Comparison of ENCODE assay signal across 9 cellular contexts in genomic region chr5:124743534-124744169, GRCh38. TPM values are rescaled to one million over a fixed set of nuclear protein-coding genes. Genes with fewer than 3 reads are reported as not detected.
DNase-seq lines count a peak whose midpoint lies in the region; ATAC-seq, FAIRE-seq and TF ChIP-seq lines count a peak whose summit lies in the region.
"Had no signal": no experiment of that assay in that cellular context is flagged by ENCODE, and none has a peak within 500 bp of the region (broad histone marks: within the 10 kb centered on the region; RNA-seq: fewer than 3 reads in every experiment).

No MANE protein-coding gene starts in this region.

- no peak for TF ChIP-seq RAD21 in HepG2 (CRISPR knock-in tag; IDR thresholded peaks at IDR 0.05)

- H3K4me2 ChIP-seq in HepG2 (ENCODE audit: low read depth, low read length), result peak overlapping the region; percentile 19; the same call in 1 of the 2 replicates

- no peak for FAIRE-seq in HepG2 (lab: Jason Lieb, UNC)

- H3K27ac ChIP-seq in HepG2 (ENCODE audit: extremely low read length, insufficient read depth, low read length), result no peak overlapping the region

- peak; percentile 31 for DNase-seq in NCI-H510A (lab: John Stamatoyannopoulos, UW)
- no peak for DNase-seq in NCI-H510A treated with DMSO at 0.1 percent for 48 hours (lab: John Stamatoyannopoulos, UW)
- DNase-seq in astrocyte of the hippocampus (ENCODE audit: low read depth, low spot score), result peak; percentile 48
- DNase-seq in HepG2 (ENCODE audit: low spot score), result no peak
- peak; percentile 44 for DNase-seq in ureter (ENCODE audit: low spot score)
- DNase-seq in GM10248 (ENCODE audit: extremely low spot score), result no peak
- DNase-seq in GOT3 (lab: John Stamatoyannopoulos, UW), result no peak
- no peak for DNase-seq in GDM1 (lab: John Stamatoyannopoulos, UW)
- DNase-seq: CD4-positive, CD25-positive, alpha-beta regulatory T cell had no signal

- no peak overlapping the region for H3K9ac ChIP-seq in HepG2 (ENCODE audit: insufficient read depth, low read depth, low read length)

- no peaks in the 10 kb centered on the region for H3K36me3 ChIP-seq in HepG2 (replicated peaks in 1 of 2; ENCODE audit: control insufficient read depth in 1 of 2, insufficient read depth in 2 of 2, low read length in 2 of 2)

- in situ Hi-C loops in HepG2 (cut with HindIII; ENCODE audit: extremely low pct_ligation_motif_present, low pct_unique_long_range_greater_than_20kb), result no loop called here

- peaks cover 46% of the 10 kb centered on the region for H3K4me1 ChIP-seq in HepG2 (ENCODE audit: insufficient read depth, low read length)

- no peaks in the 10 kb centered on the region for H3K9me3 ChIP-seq in HepG2 (ENCODE audit: low read length)

- H4K20me1 ChIP-seq in HepG2 (ENCODE audit: insufficient read depth, low read length), result no peaks in the 10 kb centered on the region

- H3K4me3 ChIP-seq in HepG2 (replicated peaks in 1 of 3; ENCODE audit: insufficient read depth in 1 of 3, low read depth in 2 of 3, low read length in 3 of 3), result no peak overlapping the region

- TF ChIP-seq CTCF in HepG2 (CRISPR knock-in tag; IDR thresholded peaks at IDR 0.05) (no peak), GM10248 (IDR thresholded peaks at IDR 0.05; ENCODE audit: control extremely low read depth, extremely low read depth, low read depth, missing control alignments) (no peak)

- POLR2A ChIA-PET in HepG2 (lab: Yijun Ruan, JAX), result no interaction called here
- POLR2A ChIA-PET in GM10248 (lab: Yijun Ruan, JAX), result no interaction called here

- WGBS in HepG2 (ENCODE audit: low lambda C conversion rate), result 35% methylated on average over 7 of the region's 7 CpGs

- intact Hi-C loops in HepG2 (cut with micrococcal nuclease; ENCODE audit: unreplicated experiment), result no loop called here

- no peak for TF ChIP-seq POLR2A in HepG2 (IDR thresholded peaks at IDR 0.05; ENCODE audit: insufficient read depth in 1 of 2, low read depth in 2 of 2, low read length in 2 of 2)

- TF ChIP-seq EP300 in HepG2 (IDR thresholded peaks at IDR 0.05; ENCODE audit: low read depth in 2 of 2, low read length in 2 of 2) (no peak), HepG2 (CRISPR knock-in tag; IDR thresholded peaks at IDR 0.05; ENCODE audit: borderline replicate concordance) (no peak)

- ATAC-seq in HepG2, result no peak

- CTCF ChIA-PET in HepG2 (lab: Yijun Ruan, JAX; ENCODE audit: low intra/inter-chr PET ratio, low total read pairs) (no interaction called here), GM10248 (lab: Yijun Ruan, JAX) (interaction anchor here (1.9 kb wide), 1 partner anchor 19 kb away, joined by 9 read pairs; no protein-coding TSS in a partner anchor)

- no peak overlapping the region for H2AFZ ChIP-seq in HepG2 (ENCODE audit: low read length)

- no TSS peak for BruUV-seq in HepG2 (replicated peaks; lab: Mats Ljungman, UMichigan)

- H3K79me2 ChIP-seq in HepG2 (ENCODE audit: insufficient read depth, low read length), result no peaks in the 10 kb centered on the region

- peaks cover 0 to 27% of the 10 kb centered on the region in 2 experiments; a peak in 2 of 5 replicates for H3K27me3 ChIP-seq in HepG2 (ENCODE audit: control insufficient read depth in 1 of 2, insufficient read depth in 2 of 2, low read length in 2 of 2)

TF ChIP-seq in HepG2, 621 proteins besides CTCF, POLR2A, EP300 and RAD21:
- TF ChIP-seq ZNF691 (CRISPR knock-in tag; IDR thresholded peaks at IDR 0.05; ENCODE audit: borderline replicate concordance, low read depth), result no peak
- no peak for TF ChIP-seq TBX2 (CRISPR knock-in tag; IDR thresholded peaks at IDR 0.05; ENCODE audit: borderline replicate concordance)
- TF ChIP-seq SYNCRIP (IDR thresholded peaks at IDR 0.05; ENCODE audit: insufficient read depth, low read depth, low read length), result no peak
- TF ChIP-seq RXRA (CRISPR knock-in tag; IDR thresholded peaks at IDR 0.05), result no peak
- TF ChIP-seq NFYB (CRISPR knock-in tag; IDR thresholded peaks at IDR 0.05), result no peak
- no peak for TF ChIP-seq ZNF274 (CRISPR knock-in tag; IDR thresholded peaks at IDR 0.05)
- TF ChIP-seq ZNF713 (CRISPR knock-in tag; IDR thresholded peaks at IDR 0.05), result no peak
- no peak for TF ChIP-seq HMGA1 (CRISPR knock-in tag; conservative IDR thresholded peaks at IDR 0.05)
- no peak for TF ChIP-seq HOXA7 (CRISPR knock-in tag; IDR thresholded peaks at IDR 0.05)
- no peak for TF ChIP-seq SMAD3 (CRISPR knock-in tag; IDR thresholded peaks at IDR 0.05)
- TF ChIP-seq MIER2 (CRISPR knock-in tag; IDR thresholded peaks at IDR 0.05), result no peak
- TF ChIP-seq TGIF2 (CRISPR knock-in tag; IDR thresholded peaks at IDR 0.05), result no peak
- TF ChIP-seq KLF12 (CRISPR knock-in tag; IDR thresholded peaks at IDR 0.05; ENCODE audit: borderline replicate concordance), result no peak
- no peak for TF ChIP-seq UBTF (CRISPR knock-in tag; IDR thresholded peaks at IDR 0.05)
- no peak for TF ChIP-seq ADNP (CRISPR knock-in tag; IDR thresholded peaks at IDR 0.05)

RNA-seq across cellular contexts. Expression of gene ZNF608, which starts 2.8 kb away (rescaled TPM):
- total RNA-seq in HepG2 (2016; rRNA removed; fragmentation: Illumina TruSeq; extraction: Trizol) (0.83 and 0.91 TPM in 2 replicates), ureter (29.6 TPM)
- 1.4 and 2.0 TPM in 2 replicates for total RNA-seq in HepG2 (2016; cell fraction: cytosol; rRNA removed; fragmentation: Illumina TruSeq; extraction: Trizol; ENCODE audit: low read depth)
- total RNA-seq in HepG2 (2016; cell fraction: insoluble cytoplasmic fraction; rRNA removed; fragmentation: Illumina TruSeq; extraction: Trizol), result 1.1 and 1.2 TPM in 2 replicates
- total RNA-seq in HepG2 (2016; cell fraction: membrane; rRNA removed; fragmentation: Illumina TruSeq; extraction: Trizol), result 0.62 and 0.77 TPM in 2 replicates
- 1.5 and 2.1 TPM in 2 replicates for total RNA-seq in HepG2 (2016; cell fraction: nucleus; rRNA removed; fragmentation: Illumina TruSeq; extraction: Trizol)
- polyA plus RNA-seq in HepG2 (2011; rRNA removed), result 0.66 and 0.68 TPM in 2 replicates
- polyA plus RNA-seq in HepG2 (2011; cell fraction: cytosol; rRNA removed), result 0.28 and 0.31 TPM in 2 replicates
- 0.59 and 0.93 TPM in 2 replicates for polyA plus RNA-seq in HepG2 (2011; cell fraction: nucleus; rRNA removed)
- polyA plus RNA-seq in HepG2 (2012), result 1.4 and 1.5 TPM in 2 replicates
- polyA plus RNA-seq in HepG2 (2016; cell fraction: cytosol; fragmentation: Illumina TruSeq; extraction: Trizol; ENCODE audit: low read depth), result 0.07 TPM in 2 replicates
- polyA plus RNA-seq in HepG2 (2016; cell fraction: insoluble cytoplasmic fraction; fragmentation: Illumina TruSeq; extraction: Trizol; ENCODE audit: low read depth), result 0.53 and 0.63 TPM in 2 replicates
- polyA plus RNA-seq in HepG2 (2016; cell fraction: membrane; fragmentation: Illumina TruSeq; extraction: Trizol; ENCODE audit: low read depth), result 0.08 and 0.11 TPM in 2 replicates
- 1.4 TPM in 2 replicates for polyA plus RNA-seq in HepG2 (2016; cell fraction: nucleus; fragmentation: Illumina TruSeq; extraction: Trizol; ENCODE audit: insufficient read depth, low read depth)
- polyA minus RNA-seq in HepG2 (2011; rRNA and poly(A)+ RNA removed; ENCODE audit: low replicate concordance), result 2.3 TPM in 1 of 2 replicates, not detected in the other
- polyA minus RNA-seq in HepG2 (2011; cell fraction: cytosol; rRNA and poly(A)+ RNA removed), result 0.79 and 1.3 TPM in 2 replicates
- 2.1 and 2.3 TPM in 2 replicates for polyA minus RNA-seq in HepG2 (2011; cell fraction: nucleus; rRNA and poly(A)+ RNA removed)
- polyA plus RNA-seq: CD4-positive, CD25-positive, alpha-beta regulatory T cell had no signal

Comparison
In these comparisons a context has a peak if more than half of its experiments do, and no peak if none do; other contexts are left out.
1. DNase-seq: peak in NCI-H510A (single experiment), astrocyte of the hippocampus (single experiment) and ureter (single experiment); none in NCI-H510A treated with DMSO at 0.1 percent for 48 hours (single experiment), HepG2 (single experiment), GM10248 (single experiment), GOT3 (single experiment) and GDM1 (single experiment).